Comparison of ENCODE assay signal across 1 cellular context in genomic region chr14:74611672-74612345, GRCh38.
A peak's percentile ranks its signal among the peaks of the same experiment; 100 is the strongest.
TF ChIP-seq lines count a peak whose summit lies in the region.

Gene LTBP2 (minus strand): TSS chr14:74612237. CDS start chr14:74611944, 293 bp downstream.

TF ChIP-seq in HepG2, 621 proteins besides CTCF, POLR2A, EP300 and RAD21 (continued from another document and continues in another):
- TF ChIP-seq, protein P1, sequence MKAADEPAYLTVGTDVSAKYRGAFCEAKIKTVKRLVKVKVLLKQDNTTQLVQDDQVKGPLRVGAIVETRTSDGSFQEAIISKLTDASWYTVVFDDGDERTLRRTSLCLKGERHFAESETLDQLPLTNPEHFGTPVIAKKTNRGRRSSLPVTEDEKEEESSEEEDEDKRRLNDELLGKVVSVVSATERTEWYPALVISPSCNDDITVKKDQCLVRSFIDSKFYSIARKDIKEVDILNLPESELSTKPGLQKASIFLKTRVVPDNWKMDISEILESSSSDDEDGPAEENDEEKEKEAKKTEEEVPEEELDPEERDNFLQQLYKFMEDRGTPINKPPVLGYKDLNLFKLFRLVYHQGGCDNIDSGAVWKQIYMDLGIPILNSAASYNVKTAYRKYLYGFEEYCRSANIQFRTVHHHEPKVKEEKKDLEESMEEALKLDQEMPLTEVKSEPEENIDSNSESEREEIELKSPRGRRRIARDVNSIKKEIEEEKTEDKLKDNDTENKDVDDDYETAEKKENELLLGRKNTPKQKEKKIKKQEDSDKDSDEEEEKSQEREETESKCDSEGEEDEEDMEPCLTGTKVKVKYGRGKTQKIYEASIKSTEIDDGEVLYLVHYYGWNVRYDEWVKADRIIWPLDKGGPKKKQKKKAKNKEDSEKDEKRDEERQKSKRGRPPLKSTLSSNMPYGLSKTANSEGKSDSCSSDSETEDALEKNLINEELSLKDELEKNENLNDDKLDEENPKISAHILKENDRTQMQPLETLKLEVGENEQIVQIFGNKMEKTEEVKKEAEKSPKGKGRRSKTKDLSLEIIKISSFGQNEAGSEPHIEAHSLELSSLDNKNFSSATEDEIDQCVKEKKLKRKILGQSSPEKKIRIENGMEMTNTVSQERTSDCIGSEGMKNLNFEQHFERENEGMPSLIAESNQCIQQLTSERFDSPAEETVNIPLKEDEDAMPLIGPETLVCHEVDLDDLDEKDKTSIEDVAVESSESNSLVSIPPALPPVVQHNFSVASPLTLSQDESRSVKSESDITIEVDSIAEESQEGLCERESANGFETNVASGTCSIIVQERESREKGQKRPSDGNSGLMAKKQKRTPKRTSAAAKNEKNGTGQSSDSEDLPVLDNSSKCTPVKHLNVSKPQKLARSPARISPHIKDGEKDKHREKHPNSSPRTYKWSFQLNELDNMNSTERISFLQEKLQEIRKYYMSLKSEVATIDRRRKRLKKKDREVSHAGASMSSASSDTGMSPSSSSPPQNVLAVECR (CRISPR knock-in tag; IDR thresholded peaks at IDR 0.05; ENCODE audit: borderline replicate concordance) = no peak
- TF ChIP-seq DMAP1 (CRISPR knock-in tag; IDR thresholded peaks at IDR 0.05) (no peak; the same call in 1 of the 2 replicates), SNAI1 (CRISPR knock-in tag; IDR thresholded peaks at IDR 0.05; ENCODE audit: borderline replicate concordance) (no peak), ELF4 (CRISPR knock-in tag; IDR thresholded peaks at IDR 0.05; ENCODE audit: borderline replicate concordance) (no peak), SMAD3 (CRISPR knock-in tag; IDR thresholded peaks at IDR 0.05) (no peak), KMT2A (CRISPR knock-in tag; IDR thresholded peaks at IDR 0.05) (no peak), NFE2L2 (IDR thresholded peaks at IDR 0.05; ENCODE audit: low read length) (no peak), RFX5 (IDR thresholded peaks at IDR 0.05; ENCODE audit: low read depth, low read length) (no peak), SOX5 (CRISPR knock-in tag; IDR thresholded peaks at IDR 0.05; ENCODE audit: borderline replicate concordance) (no peak), TCF7L2 (IDR thresholded peaks at IDR 0.05; ENCODE audit: low read depth, low read length) (no peak), ARID2 (CRISPR knock-in tag; IDR thresholded peaks at IDR 0.05; ENCODE audit: borderline replicate concordance) (peak; percentile 76; the same call in 1 of the 2 replicates), ZNF235 (CRISPR knock-in tag; IDR thresholded peaks at IDR 0.05; ENCODE audit: borderline replicate concordance) (no peak), ZNF460 (CRISPR knock-in tag; IDR thresholded peaks at IDR 0.05; ENCODE audit: borderline replicate concordance) (no peak), EZH2 (conservative IDR thresholded peaks at IDR 0.05; ENCODE audit: low read depth, low read length) (peak; percentile 90; the same call in 1 of the 2 replicates), HNF4G (IDR thresholded peaks at IDR 0.05; ENCODE audit: borderline replicate concordance, low read depth, low read length) (no peak), HNF4G (CRISPR knock-in tag; IDR thresholded peaks at IDR 0.05; ENCODE audit: borderline replicate concordance, low read depth) (no peak), SP2 (CRISPR knock-in tag; IDR thresholded peaks at IDR 0.05) (no peak), DR1 (CRISPR knock-in tag; IDR thresholded peaks at IDR 0.05) (no peak), FOXO1 (CRISPR knock-in tag; IDR thresholded peaks at IDR 0.05) (no peak), KDM5A (IDR thresholded peaks at IDR 0.05; ENCODE audit: borderline replicate concordance, low read length) (no peak), ZNF205 (CRISPR knock-in tag; IDR thresholded peaks at IDR 0.05) (no peak), ZNF260 (CRISPR knock-in tag; IDR thresholded peaks at IDR 0.05; ENCODE audit: borderline replicate concordance, low read depth) (no peak), RAD51 (IDR thresholded peaks at IDR 0.05; ENCODE audit: borderline replicate concordance) (no peak), TBX2 (CRISPR knock-in tag; IDR thresholded peaks at IDR 0.05; ENCODE audit: borderline replicate concordance) (no peak), NCOA1 (CRISPR knock-in tag; IDR thresholded peaks at IDR 0.05) (no peak), ZNF605 (CRISPR knock-in tag; IDR thresholded peaks at IDR 0.05) (peak; percentile 25; the same call in 1 of the 2 replicates), ZNF777 (CRISPR knock-in tag; IDR thresholded peaks at IDR 0.05) (peak; percentile 97), HOXA7 (CRISPR knock-in tag; IDR thresholded peaks at IDR 0.05) (no peak), MTF1 (CRISPR knock-in tag; IDR thresholded peaks at IDR 0.05) (no peak), IRF1 (CRISPR knock-in tag; IDR thresholded peaks at IDR 0.05; ENCODE audit: low read depth) (no peak), ZNF737 (CRISPR knock-in tag; IDR thresholded peaks at IDR 0.05; ENCODE audit: borderline replicate concordance) (no peak), ZNF33B (CRISPR knock-in tag; IDR thresholded peaks at IDR 0.05) (no peak), ZNF879 (CRISPR knock-in tag; IDR thresholded peaks at IDR 0.05) (no peak), NCOR1 (IDR thresholded peaks at IDR 0.05; ENCODE audit: borderline replicate concordance, low read length) (no peak), HDAC2 (CRISPR knock-in tag; IDR thresholded peaks at IDR 0.05) (no peak), NFKB2 (CRISPR knock-in tag; IDR thresholded peaks at IDR 0.05; ENCODE audit: borderline replicate concordance) (peak; percentile 44; the same call in 1 of the 2 replicates), GABPB1 (CRISPR knock-in tag; IDR thresholded peaks at IDR 0.05) (0 out of 2 replicates have a peak, but pooled peaks have one; percentile 7), TCF12 (IDR thresholded peaks at IDR 0.05) (no peak), TCF12 (CRISPR knock-in tag; IDR thresholded peaks at IDR 0.05) (no peak), AKNA (CRISPR knock-in tag; IDR thresholded peaks at IDR 0.05; ENCODE audit: borderline replicate concordance) (no peak), STAT5B (CRISPR knock-in tag; IDR thresholded peaks at IDR 0.05) (no peak), ZNF614 (CRISPR knock-in tag; IDR thresholded peaks at IDR 0.05; ENCODE audit: borderline replicate concordance) (no peak), ZNF451 (CRISPR knock-in tag; IDR thresholded peaks at IDR 0.05) (no peak), ZNF432 (CRISPR knock-in tag; IDR thresholded peaks at IDR 0.05; ENCODE audit: borderline replicate concordance) (no peak), ZNF550 (CRISPR knock-in tag; IDR thresholded peaks at IDR 0.05; ENCODE audit: borderline replicate concordance) (no peak), ZNF33A (CRISPR knock-in tag; IDR thresholded peaks at IDR 0.05; ENCODE audit: borderline replicate concordance) (no peak), CEBPB (IDR thresholded peaks at IDR 0.05; ENCODE audit: borderline replicate concordance, low read depth, low read length) (no peak), HNRNPLL (IDR thresholded peaks at IDR 0.05; ENCODE audit: low read depth, low read length, poor library complexity, severe bottlenecking) (no peak), ZNF543 (CRISPR knock-in tag; IDR thresholded peaks at IDR 0.05) (no peak; the same call in 1 of the 2 replicates), PPARG (CRISPR knock-in tag; conservative IDR thresholded peaks at IDR 0.05) (no peak), GLI4 (CRISPR knock-in tag; IDR thresholded peaks at IDR 0.05; ENCODE audit: borderline replicate concordance) (no peak), PLRG1 (conservative IDR thresholded peaks at IDR 0.05) (no peak), KLF6 (CRISPR knock-in tag; IDR thresholded peaks at IDR 0.05) (no peak; the same call in 1 of the 2 replicates), ZNF282 (IDR thresholded peaks at IDR 0.05; ENCODE audit: partially characterized antibody) (no peak), ZNF563 (CRISPR knock-in tag; IDR thresholded peaks at IDR 0.05) (peak; percentile 66; the same call in 1 of the 2 replicates), ZNF446 (CRISPR knock-in tag; IDR thresholded peaks at IDR 0.05) (no peak), MED13 (CRISPR knock-in tag; IDR thresholded peaks at IDR 0.05) (no peak), ZNF17 (CRISPR knock-in tag; IDR thresholded peaks at IDR 0.05) (no peak), ZNF44 (CRISPR knock-in tag; IDR thresholded peaks at IDR 0.05) (no peak), ZNF180 (CRISPR knock-in tag; IDR thresholded peaks at IDR 0.05; ENCODE audit: borderline replicate concordance, low read depth) (no peak), ZNF343 (CRISPR knock-in tag; IDR thresholded peaks at IDR 0.05) (no peak)
- TF ChIP-seq, protein P2, sequence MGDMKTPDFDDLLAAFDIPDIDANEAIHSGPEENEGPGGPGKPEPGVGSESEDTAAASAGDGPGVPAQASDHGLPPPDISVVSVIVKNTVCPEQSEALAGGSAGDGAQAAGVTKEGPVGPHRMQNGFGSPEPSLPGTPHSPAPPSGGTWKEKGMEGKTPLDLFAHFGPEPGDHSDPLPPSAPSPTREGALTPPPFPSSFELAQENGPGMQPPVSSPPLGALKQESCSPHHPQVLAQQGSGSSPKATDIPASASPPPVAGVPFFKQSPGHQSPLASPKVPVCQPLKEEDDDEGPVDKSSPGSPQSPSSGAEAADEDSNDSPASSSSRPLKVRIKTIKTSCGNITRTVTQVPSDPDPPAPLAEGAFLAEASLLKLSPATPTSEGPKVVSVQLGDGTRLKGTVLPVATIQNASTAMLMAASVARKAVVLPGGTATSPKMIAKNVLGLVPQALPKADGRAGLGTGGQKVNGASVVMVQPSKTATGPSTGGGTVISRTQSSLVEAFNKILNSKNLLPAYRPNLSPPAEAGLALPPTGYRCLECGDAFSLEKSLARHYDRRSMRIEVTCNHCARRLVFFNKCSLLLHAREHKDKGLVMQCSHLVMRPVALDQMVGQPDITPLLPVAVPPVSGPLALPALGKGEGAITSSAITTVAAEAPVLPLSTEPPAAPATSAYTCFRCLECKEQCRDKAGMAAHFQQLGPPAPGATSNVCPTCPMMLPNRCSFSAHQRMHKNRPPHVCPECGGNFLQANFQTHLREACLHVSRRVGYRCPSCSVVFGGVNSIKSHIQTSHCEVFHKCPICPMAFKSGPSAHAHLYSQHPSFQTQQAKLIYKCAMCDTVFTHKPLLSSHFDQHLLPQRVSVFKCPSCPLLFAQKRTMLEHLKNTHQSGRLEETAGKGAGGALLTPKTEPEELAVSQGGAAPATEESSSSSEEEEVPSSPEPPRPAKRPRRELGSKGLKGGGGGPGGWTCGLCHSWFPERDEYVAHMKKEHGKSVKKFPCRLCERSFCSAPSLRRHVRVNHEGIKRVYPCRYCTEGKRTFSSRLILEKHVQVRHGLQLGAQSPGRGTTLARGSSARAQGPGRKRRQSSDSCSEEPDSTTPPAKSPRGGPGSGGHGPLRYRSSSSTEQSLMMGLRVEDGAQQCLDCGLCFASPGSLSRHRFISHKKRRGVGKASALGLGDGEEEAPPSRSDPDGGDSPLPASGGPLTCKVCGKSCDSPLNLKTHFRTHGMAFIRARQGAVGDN (CRISPR knock-in tag; IDR thresholded peaks at IDR 0.05) = peak; percentile 84
- TF ChIP-seq, protein P3, sequence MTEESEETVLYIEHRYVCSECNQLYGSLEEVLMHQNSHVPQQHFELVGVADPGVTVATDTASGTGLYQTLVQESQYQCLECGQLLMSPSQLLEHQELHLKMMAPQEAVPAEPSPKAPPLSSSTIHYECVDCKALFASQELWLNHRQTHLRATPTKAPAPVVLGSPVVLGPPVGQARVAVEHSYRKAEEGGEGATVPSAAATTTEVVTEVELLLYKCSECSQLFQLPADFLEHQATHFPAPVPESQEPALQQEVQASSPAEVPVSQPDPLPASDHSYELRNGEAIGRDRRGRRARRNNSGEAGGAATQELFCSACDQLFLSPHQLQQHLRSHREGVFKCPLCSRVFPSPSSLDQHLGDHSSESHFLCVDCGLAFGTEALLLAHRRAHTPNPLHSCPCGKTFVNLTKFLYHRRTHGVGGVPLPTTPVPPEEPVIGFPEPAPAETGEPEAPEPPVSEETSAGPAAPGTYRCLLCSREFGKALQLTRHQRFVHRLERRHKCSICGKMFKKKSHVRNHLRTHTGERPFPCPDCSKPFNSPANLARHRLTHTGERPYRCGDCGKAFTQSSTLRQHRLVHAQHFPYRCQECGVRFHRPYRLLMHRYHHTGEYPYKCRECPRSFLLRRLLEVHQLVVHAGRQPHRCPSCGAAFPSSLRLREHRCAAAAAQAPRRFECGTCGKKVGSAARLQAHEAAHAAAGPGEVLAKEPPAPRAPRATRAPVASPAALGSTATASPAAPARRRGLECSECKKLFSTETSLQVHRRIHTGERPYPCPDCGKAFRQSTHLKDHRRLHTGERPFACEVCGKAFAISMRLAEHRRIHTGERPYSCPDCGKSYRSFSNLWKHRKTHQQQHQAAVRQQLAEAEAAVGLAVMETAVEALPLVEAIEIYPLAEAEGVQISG (CRISPR knock-in tag; IDR thresholded peaks at IDR 0.05) = peak; percentile 12; the same call in 1 of the 2 replicates
